In the genomic region with DNA sequence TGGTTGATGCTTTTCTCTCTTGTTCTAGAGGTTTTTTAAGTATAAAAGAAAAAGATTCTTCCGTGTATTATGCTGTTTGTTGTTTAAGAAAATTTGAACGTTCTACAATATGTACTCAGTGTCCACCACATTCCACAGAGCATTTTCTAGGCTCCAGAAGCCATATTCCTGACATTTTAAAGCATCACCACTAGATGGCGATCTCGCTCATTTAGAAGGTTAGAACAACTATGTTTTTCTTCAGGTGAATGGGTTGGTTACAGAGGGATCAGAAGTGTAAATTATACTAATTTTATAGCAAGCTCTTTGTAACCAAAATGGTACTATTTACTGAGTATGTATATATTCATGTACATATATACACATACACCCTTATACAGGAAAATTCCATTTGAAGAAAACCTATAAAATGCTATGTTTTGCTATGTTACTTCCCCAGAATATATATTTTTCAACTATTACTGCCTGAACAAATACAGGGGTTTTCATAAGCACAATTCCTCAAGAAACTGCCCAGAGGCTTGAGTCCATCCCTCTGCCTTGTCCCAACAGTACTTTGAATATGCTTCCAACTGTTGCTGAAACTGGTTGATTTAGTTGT, we compare ENCODE assay signal across 9 cellular contexts.
DNase-seq lines count a peak whose midpoint lies in the region; ATAC-seq and TF ChIP-seq lines count a peak whose summit lies in the region.
"Had no signal": no experiment of that assay in that cellular context is flagged by ENCODE, and none has a peak within 500 bp of the region (broad histone marks: within the 10 kb centered on the region; RNA-seq: fewer than 3 reads in every experiment).

No MANE protein-coding gene starts in this region.

- intact Hi-C loops in Right ventricle myocardium superior (cut with DNase I): no loop called here
- intact Hi-C loops in cardiac septum (cut with DNase I): no loop called here
- intact Hi-C loops in OCI-LY7 (cut with micrococcal nuclease; ENCODE audit: unreplicated experiment): no loop called here

- no peaks in the 10 kb centered on the region for H3K27me3 ChIP-seq in lung (ENCODE audit: control insufficient read depth, insufficient read depth)

- POLR2A ChIA-PET in OCI-LY7 (lab: Charles Lee): no interaction called here

- H2AFZ ChIP-seq in OCI-LY7 (ENCODE audit: low read length): no peak overlapping the region

- H3K4me2 ChIP-seq in OCI-LY7 (ENCODE audit: low read length): no peak overlapping the region

- 2 to 7% methylated on average over 4 of the region's 4 CpGs for WGBS in lung, 2 donors

- peak; percentile 93 for TF ChIP-seq CTCF in OCI-LY7 (conservative IDR thresholded peaks at IDR 0.05; ENCODE audit: low read length)
- TF ChIP-seq CTCF in choroid plexus epithelial cell (conservative IDR thresholded peaks at IDR 0.05; ENCODE audit: low read depth, low read length): peak; percentile 70
- TF ChIP-seq CTCF in lung (IDR thresholded peaks at IDR 0.05; ENCODE audit: control extremely low read depth, extremely low read depth): peak; percentile 14

- H4K20me1 ChIP-seq in OCI-LY7 (ENCODE audit: insufficient read depth, low read length): no peaks in the 10 kb centered on the region

- ATAC-seq in Right ventricle myocardium superior (ENCODE audit: poor library complexity): peak; percentile 63
- peak; percentile 84 for ATAC-seq in GM21515 (IDR thresholded peaks at IDR 0.05; ENCODE audit: unreplicated experiment)
- peak; percentile 74 for ATAC-seq in lung (ENCODE audit: insufficient read depth, low FRiP score)

- no peak for DNase-seq in Right ventricle myocardium superior
- no peak for DNase-seq in cardiac septum (ENCODE audit: low spot score)
- peak; percentile 33 for DNase-seq in HS-5 (ENCODE audit: low read depth)
- peak; percentile 60 for DNase-seq in OCI-LY7 (ENCODE audit: low spot score)
- peak; percentile 85 for DNase-seq in choroid plexus epithelial cell (ENCODE audit: low read depth)
- DNase-seq in lung (ENCODE audit: low spot score): no peak
- DNase-seq in GM19240 (ENCODE audit: insufficient read length, low spot score): no peak

- BruUV-seq in OCI-LY7 (replicated peaks; lab: Mats Ljungman, UMichigan): no TSS peak

- H3K4me3 ChIP-seq in OCI-LY7 (ENCODE audit: low read depth, low read length, poor library complexity, severe bottlenecking): no peak overlapping the region
- H3K4me3 ChIP-seq in choroid plexus epithelial cell (ENCODE audit: low read depth, low read length): no peak overlapping the region
- no peak overlapping the region for H3K4me3 ChIP-seq in lung

- H3K4me1 ChIP-seq in OCI-LY7 (ENCODE audit: insufficient read depth, low read length, poor library complexity, severe bottlenecking) (no peaks in the 10 kb centered on the region), lung (ENCODE audit: control insufficient read depth in 2 of 2, insufficient read depth in 2 of 2, low read length in 2 of 2) (no peaks in the 10 kb centered on the region)

- no peaks in the 10 kb centered on the region for H3K9me2 ChIP-seq in OCI-LY7 (ENCODE audit: insufficient read depth, low read length)

- H3K27ac ChIP-seq in OCI-LY7 (ENCODE audit: low read depth, low read length, poor library complexity, severe bottlenecking) (no peak overlapping the region), lung (ENCODE audit: low read depth in 1 of 2, low read length in 1 of 2) (no peak overlapping the region)
- H3K27ac ChIP-seq: HL-60 had no signal

- H3K36me3 ChIP-seq in OCI-LY7 (ENCODE audit: insufficient read depth, low read length): no peaks in the 10 kb centered on the region
- no peaks in the 10 kb centered on the region for H3K36me3 ChIP-seq in lung (ENCODE audit: control insufficient read depth in 2 of 2, insufficient read depth in 2 of 2, low read length in 2 of 2)

- H3K9me3 ChIP-seq in OCI-LY7 (ENCODE audit: low read length) (no peaks in the 10 kb centered on the region), lung (ENCODE audit: control insufficient read depth in 2 of 2, insufficient read depth in 1 of 2, low read length in 1 of 2) (no peaks in the 10 kb centered on the region)

- H3K79me2 ChIP-seq in OCI-LY7 (ENCODE audit: insufficient read depth, low read depth, low read length): no peaks in the 10 kb centered on the region

- CTCF ChIA-PET in OCI-LY7 (lab: Charles Lee; ENCODE audit: unreplicated experiment): no interaction called here

Comparison
In these comparisons a context has a peak if more than half of its experiments do, and no peak if none do; other contexts are left out.
1. DNase-seq: peak in HS-5 (single experiment), OCI-LY7 (single experiment) and choroid plexus epithelial cell (single experiment); none in Right ventricle myocardium superior (single experiment), cardiac septum (single experiment), lung (single experiment) and GM19240 (single experiment).
2. CTCF ChIP-seq: peak in every context shown above with its lines; median percentile 93 in OCI-LY7; 70 in choroid plexus epithelial cell; 14 in lung.
3. Peak in every context shown above with its lines, with median percentiles within 50 percentile points of each other: ATAC-seq.